8 cellular contexts compared by ENCODE assay signal in the genomic region with DNA sequence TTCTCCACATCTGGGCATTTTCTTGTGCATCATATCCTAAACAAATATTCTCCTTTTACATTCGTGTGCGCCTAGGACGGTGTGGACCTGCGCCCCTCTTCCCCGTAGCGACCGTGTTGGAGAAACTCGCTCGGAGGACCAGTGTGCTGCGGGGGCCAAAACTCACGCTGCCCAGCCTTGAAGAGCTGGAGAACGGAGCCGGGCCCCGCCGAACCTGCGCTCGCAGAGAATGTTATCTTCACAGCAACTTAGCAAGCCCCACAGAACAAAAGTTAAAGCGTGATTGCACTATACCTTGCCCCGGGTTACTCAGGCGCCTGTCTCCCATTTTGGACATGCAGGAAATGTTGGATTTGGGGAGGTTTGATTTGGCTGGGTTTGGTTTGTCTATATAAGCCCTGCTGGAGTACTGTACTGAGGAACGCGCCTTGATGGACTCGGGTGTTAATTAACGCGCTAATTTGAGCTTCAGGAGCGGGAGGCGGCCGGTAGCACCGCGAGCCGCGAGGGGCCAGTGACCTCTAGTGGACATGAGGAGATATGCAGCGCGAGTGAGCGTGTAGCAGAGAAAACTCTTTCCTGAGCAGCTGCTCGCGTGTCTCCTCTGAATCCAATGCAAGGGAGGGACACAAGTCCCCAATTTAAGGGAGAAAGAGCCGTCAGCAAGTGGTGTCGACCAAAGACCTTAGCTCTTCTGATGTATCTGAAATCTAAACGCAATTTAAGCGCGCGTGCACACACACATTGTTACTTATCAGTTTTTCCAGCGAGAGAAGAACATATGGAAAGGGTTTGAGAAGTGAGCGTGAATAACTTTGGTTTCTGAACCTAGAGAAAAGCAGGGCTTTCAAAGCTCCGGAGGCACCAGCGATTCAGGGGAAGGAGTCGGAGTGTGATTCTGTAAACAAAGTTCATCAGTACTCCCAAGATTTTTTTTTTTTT.
A peak's percentile ranks its signal among the peaks of the same experiment; 100 is the strongest.
DNase-seq lines count a peak whose midpoint lies in the region; ATAC-seq and TF ChIP-seq lines count a peak whose summit lies in the region.

No MANE protein-coding gene starts in this region.

- H3K27ac ChIP-seq in IMR-90 (ENCODE audit: insufficient read depth, low read length) (no peak overlapping the region), aorta (ENCODE audit: low read depth in 1 of 2, low read length in 2 of 2) (no peak overlapping the region)

- H3K4me1 ChIP-seq in IMR-90 (ENCODE audit: control insufficient read depth, insufficient read depth, low read length), result peaks cover 3% of the 10 kb centered on the region; the same call in 1 of the 2 replicates
- H3K4me1 ChIP-seq in aorta (ENCODE audit: control insufficient read depth in 1 of 2, insufficient read depth in 2 of 2, low read length in 2 of 2), result no peaks in the 10 kb centered on the region

- H3K56ac ChIP-seq in IMR-90 (ENCODE audit: extremely low read depth, insufficient read depth, low read length), result no peak overlapping the region

- in situ Hi-C loops in IMR-90 (cut with MboI; ENCODE audit: low sequenced_read_pairs), result no loop called here

- peak overlapping the region; percentile 69 for H3K27ac Mint-ChIP-seq in activated naive CD8-positive, alpha-beta T cell treated with anti-CD3 and anti-CD28 coated beads for 36 hours
- H3K27ac Mint-ChIP-seq in progenitor cell of endocrine pancreas, result no peak overlapping the region

- peaks cover 99% of the 10 kb centered on the region for H3K27me3 Mint-ChIP-seq in activated naive CD8-positive, alpha-beta T cell treated with anti-CD3 and anti-CD28 coated beads for 36 hours
- peaks cover 99% of the 10 kb centered on the region for H3K27me3 Mint-ChIP-seq in progenitor cell of endocrine pancreas

- 0 out of 2 replicates have a peak, but pooled peaks cover 3% of the 10 kb centered on the region for H3K9me3 ChIP-seq in IMR-90 (ENCODE audit: control insufficient read depth, insufficient read depth, low read length)
- H3K9me3 ChIP-seq in aorta (ENCODE audit: control insufficient read depth, low read length), result no peaks in the 10 kb centered on the region

- peak; percentile 79 for TF ChIP-seq RAD21 in IMR-90 (IDR thresholded peaks at IDR 0.05; ENCODE audit: low read length)

- H2AK9ac ChIP-seq in IMR-90 (replicated peaks; ENCODE audit: low read depth, low read length, poor library complexity), result no peak overlapping the region

- H3K18ac ChIP-seq in IMR-90 (ENCODE audit: low read depth, low read length), result no peak overlapping the region

- H2AFZ ChIP-seq in IMR-90 (replicated peaks; ENCODE audit: low read length, poor library complexity), result peak overlapping the region; percentile 33

- H3K4ac ChIP-seq in IMR-90 (ENCODE audit: low read depth, low read length), result no peak overlapping the region

- H3K9ac ChIP-seq in IMR-90 (ENCODE audit: low read depth, low read length), result no peak overlapping the region

- no peak overlapping the region for H4K8ac ChIP-seq in IMR-90 (ENCODE audit: low read depth in 2 of 2, low read length in 2 of 2)

- DNase-seq in GDM1 (lab: John Stamatoyannopoulos, UW) (peak; percentile 41), IMR-90 (peak; percentile 50), Right ventricle myocardium superior (peak; percentile 78), progenitor cell of endocrine pancreas (ENCODE audit: low spot score, unreplicated experiment) (no peak), aorta (peak; percentile 67 to 90)
- peak; percentile 69 for DNase-seq in activated naive CD8-positive, alpha-beta T cell treated with anti-CD3 and anti-CD28 coated beads for 36 hours

- H3K36me3 ChIP-seq in IMR-90 (ENCODE audit: control insufficient read depth, insufficient read depth, low read length), result no peaks in the 10 kb centered on the region
- H3K36me3 ChIP-seq in aorta (ENCODE audit: control insufficient read depth in 1 of 2, insufficient read depth in 2 of 2, low read length in 1 of 2), result no peaks in the 10 kb centered on the region

- H3K4me3 ChIP-seq in IMR-90 (ENCODE audit: insufficient read depth, low read depth, low read length) (no peak overlapping the region), aorta (ENCODE audit: low read length in 2 of 2) (peak overlapping the region in 1 of 2 donors; percentile 22)

- H4K20me1 ChIP-seq in IMR-90 (ENCODE audit: insufficient read depth, low read length), result no peaks in the 10 kb centered on the region

- peaks cover 93% of the 10 kb centered on the region for H3K27me3 ChIP-seq in IMR-90 (ENCODE audit: control insufficient read depth, insufficient read depth, low read length)
- H3K27me3 ChIP-seq in aorta (ENCODE audit: control insufficient read depth in 1 of 2, insufficient read depth in 2 of 2, low read length in 1 of 2), result peaks cover 2 to 3% of the 10 kb centered on the region in 2 donors

- no peak overlapping the region for H2BK20ac ChIP-seq in IMR-90 (ENCODE audit: low read depth, low read length)

- CTCF ChIA-PET in IMR-90 (lab: Yijun Ruan, JAX), result interaction anchor here (0.6 to 2.5 kb wide), 21 partner anchors 10 to 1264 kb away, joined by 3 to 26 read pairs (median 3); no protein-coding TSS in a partner anchor

- H2BK15ac ChIP-seq in IMR-90 (ENCODE audit: low read depth, low read length), result no peak overlapping the region

- intact Hi-C loops in IMR-90 (cut with micrococcal nuclease) (loop anchor here (1.0 to 5.0 kb wide), 3 partner anchors 550 to 1269 kb away; no protein-coding TSS in a partner anchor), Right ventricle myocardium superior (cut with DNase I) (loop anchor here (2.0 kb wide), 1 partner anchor 910 kb away; no protein-coding TSS in a partner anchor), aorta (cut with DNase I) (loop anchor here in 1 of 2 donors (5.0 kb wide), 1 partner anchor 549 kb away; no protein-coding TSS in a partner anchor)

- no peaks in the 10 kb centered on the region for H3K9me1 ChIP-seq in IMR-90 (ENCODE audit: insufficient read depth, low read length)

- peak; percentile 92 for ATAC-seq in GM21723 (IDR thresholded peaks at IDR 0.05; ENCODE audit: unreplicated experiment)
- ATAC-seq in IMR-90 (ENCODE audit: low read depth), result peak; percentile 91
- ATAC-seq in SK-N-SH treated with all-trans-retinoic acid at 6 μM for 48 hours, result peak; percentile 87
- peak; percentile 98 for ATAC-seq in Right ventricle myocardium superior (ENCODE audit: poor library complexity)
- peak; percentile 90 for ATAC-seq in aorta (ENCODE audit: low FRiP score)

- TF ChIP-seq CTCF in IMR-90 (conservative IDR thresholded peaks at IDR 0.05; ENCODE audit: low read depth, low read length) (peak; percentile 81), progenitor cell of endocrine pancreas (IDR thresholded peaks at IDR 0.05; ENCODE audit: unreplicated experiment) (peak; percentile 97)

- BruUV-seq in IMR-90 (replicated peaks; lab: Mats Ljungman, UMichigan), result no TSS peak

- H3K4me1 Mint-ChIP-seq in activated naive CD8-positive, alpha-beta T cell treated with anti-CD3 and anti-CD28 coated beads for 36 hours, result peaks cover 31% of the 10 kb centered on the region
- H3K4me1 Mint-ChIP-seq in progenitor cell of endocrine pancreas (ENCODE audit: low read depth), result peaks cover 9% of the 10 kb centered on the region

- H4K91ac ChIP-seq in IMR-90 (ENCODE audit: insufficient read depth, low read depth, low read length), result no peak overlapping the region

- H3K23ac ChIP-seq in IMR-90 (ENCODE audit: low read depth, low read length), result no peak overlapping the region

- peak overlapping the region; percentile 76 for H3K4me2 ChIP-seq in IMR-90 (ENCODE audit: low read depth, low read length)

- peaks cover 8% of the 10 kb centered on the region for H3K9me3 Mint-ChIP-seq in activated naive CD8-positive, alpha-beta T cell treated with anti-CD3 and anti-CD28 coated beads for 36 hours
- H3K9me3 Mint-ChIP-seq in progenitor cell of endocrine pancreas (ENCODE audit: low read depth), result no peaks in the 10 kb centered on the region

- H3K14ac ChIP-seq in IMR-90 (replicated peaks; ENCODE audit: low read depth, low read length), result no peak overlapping the region

- no peak overlapping the region for H2BK5ac ChIP-seq in IMR-90 (ENCODE audit: low read depth, low read length, poor library complexity, severe bottlenecking)

- peaks cover 3% of the 10 kb centered on the region for H3K36me3 Mint-ChIP-seq in activated naive CD8-positive, alpha-beta T cell treated with anti-CD3 and anti-CD28 coated beads for 36 hours
- no peaks in the 10 kb centered on the region for H3K36me3 Mint-ChIP-seq in progenitor cell of endocrine pancreas (ENCODE audit: insufficient read depth)

- POLR2A ChIA-PET in IMR-90 (lab: Charles Lee; ENCODE audit: unreplicated experiment), result interaction anchor here (0.7 kb wide), 1 partner anchor 27 kb away, joined by 11 read pairs; no protein-coding TSS in a partner anchor

- 2% methylated on average over 24 of the region's 48 CpGs; no CpG with 5 or more reads in 1 of the 2 experiments for WGBS in IMR-90 (ENCODE audit: extremely low coverage in 2 of 2, insufficient read length in 1 of 2), 2 experiments
- WGBS in aorta, 2 donors, result 5% methylated on average over 48 of the region's 48 CpGs

- H2AK5ac ChIP-seq in IMR-90 (ENCODE audit: low read depth, low read length), result no peak overlapping the region

- dilution Hi-C loops in IMR-90 (cut with HindIII; ENCODE audit: low sequenced_read_pairs, unreplicated experiment), result no loop called here

- H3K79me1 ChIP-seq in IMR-90 (ENCODE audit: low read depth in 1 of 2, low read length in 2 of 2), result no peaks in the 10 kb centered on the region

- TF ChIP-seq POLR2A in IMR-90 (IDR thresholded peaks at IDR 0.05; ENCODE audit: low read depth, low read length), result no peak

- no peak overlapping the region for H4K5ac ChIP-seq in IMR-90 (ENCODE audit: low read depth, low read length)

- no peak overlapping the region for H2BK120ac ChIP-seq in IMR-90 (ENCODE audit: low read depth, low read length)

- H3K4me3 Mint-ChIP-seq in activated naive CD8-positive, alpha-beta T cell treated with anti-CD3 and anti-CD28 coated beads for 36 hours, result peak overlapping the region; percentile 66
- peak overlapping the region; percentile 50 for H3K4me3 Mint-ChIP-seq in progenitor cell of endocrine pancreas (ENCODE audit: low read depth)

TF ChIP-seq in IMR-90, 13 proteins besides CTCF, POLR2A, EP300 and RAD21:
- TF ChIP-seq MAFK (IDR thresholded peaks at IDR 0.05; ENCODE audit: low read depth, low read length) (no peak), SMC3 (IDR thresholded peaks at IDR 0.05; ENCODE audit: low read depth, low read length) (peak; percentile 54), NFE2L2 (IDR thresholded peaks at IDR 0.05; ENCODE audit: low read depth, low read length) (no peak)

TF ChIP-seq in SK-N-SH treated with all-trans-retinoic acid at 6 μM for 48 hours, 23 proteins besides CTCF, POLR2A, EP300 and RAD21 (continues in another document):
- TF ChIP-seq ARNTL (CRISPR knock-in tag; IDR thresholded peaks at IDR 0.05; ENCODE audit: borderline replicate concordance, low read depth), result no peak
